In genomic region chr10:14585287-14586193, GRCh38 we compare ENCODE assay signal across 1 cellular context.
TF ChIP-seq lines count a peak whose summit lies in the region.

No MANE protein-coding gene starts in this region.

TF ChIP-seq in IMR-90, 13 proteins besides CTCF, POLR2A, EP300 and RAD21 (continued from another document):
- no peak for TF ChIP-seq FOS (IDR thresholded peaks at IDR 0.05; ENCODE audit: low read depth, low read length)
TF ChIP-seq in IMR-90: peak in this region for 0.
